In genomic region chr17:37609170-37610040, GRCh38 we compare ENCODE assay signal across 8 cellular contexts. TPM values are rescaled to one million over a fixed set of nuclear protein-coding genes. Genes with fewer than 3 reads are reported as not detected.
DNase-seq lines count a peak whose midpoint lies in the region; ATAC-seq and TF ChIP-seq lines count a peak whose summit lies in the region.

A gene with protein sequence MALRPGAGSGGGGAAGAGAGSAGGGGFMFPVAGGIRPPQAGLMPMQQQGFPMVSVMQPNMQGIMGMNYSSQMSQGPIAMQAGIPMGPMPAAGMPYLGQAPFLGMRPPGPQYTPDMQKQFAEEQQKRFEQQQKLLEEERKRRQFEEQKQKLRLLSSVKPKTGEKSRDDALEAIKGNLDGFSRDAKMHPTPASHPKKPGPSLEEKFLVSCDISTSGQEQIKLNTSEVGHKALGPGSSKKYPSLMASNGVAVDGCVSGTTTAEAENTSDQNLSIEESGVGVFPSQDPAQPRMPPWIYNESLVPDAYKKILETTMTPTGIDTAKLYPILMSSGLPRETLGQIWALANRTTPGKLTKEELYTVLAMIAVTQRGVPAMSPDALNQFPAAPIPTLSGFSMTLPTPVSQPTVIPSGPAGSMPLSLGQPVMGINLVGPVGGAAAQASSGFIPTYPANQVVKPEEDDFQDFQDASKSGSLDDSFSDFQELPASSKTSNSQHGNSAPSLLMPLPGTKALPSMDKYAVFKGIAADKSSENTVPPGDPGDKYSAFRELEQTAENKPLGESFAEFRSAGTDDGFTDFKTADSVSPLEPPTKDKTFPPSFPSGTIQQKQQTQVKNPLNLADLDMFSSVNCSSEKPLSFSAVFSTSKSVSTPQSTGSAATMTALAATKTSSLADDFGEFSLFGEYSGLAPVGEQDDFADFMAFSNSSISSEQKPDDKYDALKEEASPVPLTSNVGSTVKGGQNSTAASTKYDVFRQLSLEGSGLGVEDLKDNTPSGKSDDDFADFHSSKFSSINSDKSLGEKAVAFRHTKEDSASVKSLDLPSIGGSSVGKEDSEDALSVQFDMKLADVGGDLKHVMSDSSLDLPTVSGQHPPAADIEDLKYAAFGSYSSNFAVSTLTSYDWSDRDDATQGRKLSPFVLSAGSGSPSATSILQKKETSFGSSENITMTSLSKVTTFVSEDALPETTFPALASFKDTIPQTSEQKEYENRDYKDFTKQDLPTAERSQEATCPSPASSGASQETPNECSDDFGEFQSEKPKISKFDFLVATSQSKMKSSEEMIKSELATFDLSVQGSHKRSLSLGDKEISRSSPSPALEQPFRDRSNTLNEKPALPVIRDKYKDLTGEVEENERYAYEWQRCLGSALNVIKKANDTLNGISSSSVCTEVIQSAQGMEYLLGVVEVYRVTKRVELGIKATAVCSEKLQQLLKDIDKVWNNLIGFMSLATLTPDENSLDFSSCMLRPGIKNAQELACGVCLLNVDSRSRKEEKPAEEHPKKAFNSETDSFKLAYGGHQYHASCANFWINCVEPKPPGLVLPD (N-terminal part only) (minus strand): TSS chr17:37609418. CDS start chr17:37609355, 63 bp downstream.

- in situ Hi-C loops in GM13977 (cut with MboI; ENCODE audit: low pct_unique_long_range_greater_than_20kb, low sequenced_read_pairs, unreplicated experiment), result no loop called here

- intact Hi-C loops in uterus (cut with DNase I; ENCODE audit: low total_unique reads), result no loop called here

- TF ChIP-seq CTCF in GM13977 (IDR thresholded peaks at IDR 0.05; ENCODE audit: extremely low read depth, insufficient read depth, missing control alignments), result peak; percentile 38
- peak in 1 of 2 donors; percentile 53 for TF ChIP-seq CTCF in right atrium auricular region (IDR thresholded peaks at IDR 0.05)
- TF ChIP-seq CTCF in uterus (IDR thresholded peaks at IDR 0.05), result peak; percentile 25 to 53 (median 46)

- H3K9me3 Mint-ChIP-seq in T-helper 1 cell treated with Interleukin-12 subunit alpha and Interleukin-12 subunit beta and Interleukin-4 antibody, amounts not matched to agents 30 μg/mL and 1 μg/mL, for 36 hours, result no peaks in the 10 kb centered on the region

- H3K4me1 ChIP-seq in right atrium auricular region (peaks cover 0 to 35% of the 10 kb centered on the region in 2 donors), uterus (no peaks in the 10 kb centered on the region)

- H3K4me3 Mint-ChIP-seq in T-helper 1 cell treated with Interleukin-12 subunit alpha and Interleukin-12 subunit beta and Interleukin-4 antibody, amounts not matched to agents 30 μg/mL and 1 μg/mL, for 36 hours, result peak within 1 kb of the TSS; percentile 89

- DNase-seq in GM13977 (ENCODE audit: low spot score) (peak; percentile 99), NCI-H1694 (lab: John Stamatoyannopoulos, UW) (peak; percentile 95), right atrium auricular region (ENCODE audit: low spot score) (peak; percentile 98), pulmonary artery endothelial cell (ENCODE audit: low read depth, low spot score) (peak; percentile 84), uterus (peak; percentile 97)

- H3K27me3 Mint-ChIP-seq in T-helper 1 cell treated with Interleukin-12 subunit alpha and Interleukin-12 subunit beta and Interleukin-4 antibody, amounts not matched to agents 30 μg/mL and 1 μg/mL, for 36 hours (ENCODE audit: low read depth), result no peaks in the 10 kb centered on the region

- peak within 1 kb of the TSS; percentile 80 for H3K27ac Mint-ChIP-seq in T-helper 1 cell treated with Interleukin-12 subunit alpha and Interleukin-12 subunit beta and Interleukin-4 antibody, amounts not matched to agents 30 μg/mL and 1 μg/mL, for 36 hours

- H3K36me3 Mint-ChIP-seq in T-helper 1 cell treated with Interleukin-12 subunit alpha and Interleukin-12 subunit beta and Interleukin-4 antibody, amounts not matched to agents 30 μg/mL and 1 μg/mL, for 36 hours (ENCODE audit: low read depth), result peaks cover 26% of the 10 kb centered on the region

- H3K36me3 ChIP-seq in right atrium auricular region, result peaks cover 9% of the 10 kb centered on the region
- H3K36me3 ChIP-seq in uterus, result peaks cover 0 to 4% of the 10 kb centered on the region in 2 donors

- H3K27me3 ChIP-seq in right atrium auricular region (no peaks in the 10 kb centered on the region), uterus (no peaks in the 10 kb centered on the region)

- H3K9me3 ChIP-seq in right atrium auricular region, result no peaks in the 10 kb centered on the region
- H3K9me3 ChIP-seq in uterus, result no peaks in the 10 kb centered on the region

- peak; percentile 94 for ATAC-seq in HG02885 (IDR thresholded peaks at IDR 0.05; ENCODE audit: poor library complexity, unreplicated experiment)

- peak; percentile 82 to 88 for TF ChIP-seq POLR2A in uterus (IDR thresholded peaks at IDR 0.05)

- peaks cover 34% of the 10 kb centered on the region for H3K4me1 Mint-ChIP-seq in T-helper 1 cell treated with Interleukin-12 subunit alpha and Interleukin-12 subunit beta and Interleukin-4 antibody, amounts not matched to agents 30 μg/mL and 1 μg/mL, for 36 hours (ENCODE audit: low read depth)

- H3K27ac ChIP-seq in angular gyrus (ENCODE audit: low read depth, low read length) (peak within 1 kb of the TSS; percentile 88), right atrium auricular region (peak within 1 kb of the TSS; percentile 83 to 97), uterus (peak within 1 kb of the TSS; percentile 89)

- H3K4me3 ChIP-seq in right atrium auricular region, result peak within 1 kb of the TSS; percentile 73 to 100
- H3K4me3 ChIP-seq in uterus, result peak within 1 kb of the TSS; percentile 88 to 90

RNA-seq across cellular contexts. Expression of the gene that starts here (rescaled TPM):
- 10 to 100 TPM; 15.0 to 18.4 TPM for total RNA-seq in right atrium auricular region
- 12.0 and 15.1 TPM in 2 replicates for total RNA-seq in pulmonary artery endothelial cell
- total RNA-seq in uterus, result 10 to 100 TPM; 14.4 to 92.0 (median 41.6) TPM

Comparison
In these comparisons a context has a peak if more than half of its experiments do, and no peak if none do; other contexts are left out.
1. Peak in every context shown above with its lines: DNase-seq, ATAC-seq, H3K4me3 ChIP-seq and H3K27ac ChIP-seq.